Comparison of ENCODE assay signal across 16 cellular contexts in genomic region chr10:78742406-78742729, GRCh38.
DNase-seq lines count a peak whose midpoint lies in the region; ATAC-seq and TF ChIP-seq lines count a peak whose summit lies in the region.
"Had no signal": no experiment of that assay in that cellular context is flagged by ENCODE, and none has a peak within 500 bp of the region (broad histone marks: within the 10 kb centered on the region; RNA-seq: fewer than 3 reads in every experiment).

No MANE protein-coding gene starts in this region.

- TF ChIP-seq RAD21 in SK-N-SH (IDR thresholded peaks at IDR 0.05; ENCODE audit: low read length), result no peak

- H3K9ac ChIP-seq in SK-N-SH, result no peak overlapping the region

- no peak overlapping the region for H2AFZ ChIP-seq in SK-N-SH (ENCODE audit: low read depth)

- H3K79me2 ChIP-seq in SK-N-SH (ENCODE audit: insufficient read depth), result no peaks in the 10 kb centered on the region

- TF ChIP-seq EP300 in SK-N-SH (IDR thresholded peaks at IDR 0.05; ENCODE audit: borderline replicate concordance in 1 of 2, low read depth in 1 of 2, low read length in 1 of 2) (no peak), suprapubic skin (IDR thresholded peaks at IDR 0.05) (no peak)

- no peak for DNase-seq in SK-N-SH
- no peak for DNase-seq in suprapubic skin (ENCODE audit: low spot score in 2 of 2)
- no peak for DNase-seq in GM13976 (ENCODE audit: low spot score)
- DNase-seq in activated CD4-positive, alpha-beta T cell treated with anti-CD3 and anti-CD28 coated beads, Interleukin-2, amount 50 U/mL, for 48 hours, result no peak
- no peak for DNase-seq in NCI-H510A (lab: John Stamatoyannopoulos, UW)
- DNase-seq: BE2C, DMS79 treated with DMSO at 0.1 percent for 48 hours, GOT3, NCI-H1436, NCI-H2029 treated with DMSO at 0.1 percent for 48 hours, PC-3 had no signal

- H3K4me3 Mint-ChIP-seq in nephron, result no peak overlapping the region

- TF ChIP-seq POLR2A in suprapubic skin (IDR thresholded peaks at IDR 0.05), result no peak

- ATAC-seq in SK-N-SH treated with all-trans-retinoic acid at 6 μM for 48 hours, result no peak
- ATAC-seq: PC-3 had no signal

- no peak overlapping the region for H3K4me2 ChIP-seq in SK-N-SH

- WGBS in SK-N-SH (ENCODE audit: low lambda C conversion rate), result 94% methylated on average over 5 of the region's 5 CpGs
- 89% methylated on average over 5 of the region's 5 CpGs for WGBS in suprapubic skin

- H3K27me3 Mint-ChIP-seq in nephron (ENCODE audit: low read depth), result peaks cover 8% of the 10 kb centered on the region

- H3K4me3 ChIP-seq in SK-N-SH (ENCODE audit: low read depth in 2 of 2, low read length in 1 of 2), result no peak overlapping the region
- H3K4me3 ChIP-seq in suprapubic skin, result no peak overlapping the region

- H3K4me1 ChIP-seq in SK-N-SH (ENCODE audit: control insufficient read depth in 1 of 2, insufficient read depth in 2 of 2, low read depth in 1 of 2, low read length in 1 of 2), result peaks cover 0 to 82% of the 10 kb centered on the region in 2 experiments; a peak in 2 of 4 replicates
- H3K4me1 ChIP-seq in suprapubic skin, result peaks cover 37% of the 10 kb centered on the region

- H3K9me2 ChIP-seq in SK-N-SH, result no peaks in the 10 kb centered on the region

- H3K27ac ChIP-seq in SK-N-SH (ENCODE audit: low read depth in 2 of 2, low read length in 1 of 2) (peak overlapping the region in 1 of 2 experiments; percentile 99; a peak in 2 of 4 replicates), VCaP (peak overlapping the region; percentile 19; the same call in 1 of the 2 replicates), suprapubic skin (peak overlapping the region; percentile 61)
- H3K27ac ChIP-seq: 22Rv1, RWPE1 had no signal

- CTCF ChIA-PET in SK-N-SH (lab: Yijun Ruan, JAX), result interaction anchor here (0.9 to 2.0 kb wide), 5 partner anchors 9 to 695 kb away, joined by 3 to 6 read pairs (median 4); no protein-coding TSS in a partner anchor

- H3K9me3 Mint-ChIP-seq in nephron, result no peaks in the 10 kb centered on the region

- TF ChIP-seq CTCF in SK-N-SH (IDR thresholded peaks at IDR 0.05), result no peak
- TF ChIP-seq CTCF in VCaP (conservative IDR thresholded peaks at IDR 0.05), result no peak
- TF ChIP-seq CTCF in nephron (IDR thresholded peaks at IDR 0.05; ENCODE audit: unreplicated experiment in 3 of 3), result no peak
- no peak for TF ChIP-seq CTCF in suprapubic skin (IDR thresholded peaks at IDR 0.05)
- TF ChIP-seq CTCF in GM13976 (IDR thresholded peaks at IDR 0.05; ENCODE audit: borderline replicate concordance, control extremely low read depth, extremely low read depth, insufficient read depth, missing control alignments), result no peak

- H3K27me3 ChIP-seq in SK-N-SH (ENCODE audit: insufficient read depth) (no peaks in the 10 kb centered on the region), suprapubic skin (no peaks in the 10 kb centered on the region)
- H3K27me3 ChIP-seq: BE2C had no signal

- H4K20me1 ChIP-seq in SK-N-SH (ENCODE audit: insufficient read depth), result no peaks in the 10 kb centered on the region

- in situ Hi-C loops in GM13976 (cut with MboI; ENCODE audit: low sequenced_read_pairs, unreplicated experiment), result no loop called here

- H3K27ac Mint-ChIP-seq in nephron, result peak overlapping the region; percentile 32 to 77 (median 64)

- POLR2A ChIA-PET in SK-N-SH (lab: Yijun Ruan, JAX), result interaction anchor here (0.7 kb wide), 1 partner anchor 223 kb away, joined by 3 read pairs; no protein-coding TSS in a partner anchor

- H3K9me3 ChIP-seq in SK-N-SH (no peaks in the 10 kb centered on the region), suprapubic skin (no peaks in the 10 kb centered on the region)
- H3K9me3 ChIP-seq: BE2C had no signal

- no peaks in the 10 kb centered on the region for H3K36me3 ChIP-seq in SK-N-SH (replicated peaks in 1 of 2; ENCODE audit: control insufficient read depth in 1 of 2, insufficient read depth in 2 of 2, low read length in 1 of 2)
- H3K36me3 ChIP-seq in suprapubic skin, result no peaks in the 10 kb centered on the region
- H3K36me3 ChIP-seq: BE2C had no signal

- no peaks in the 10 kb centered on the region for H3K36me3 Mint-ChIP-seq in nephron (ENCODE audit: low read depth)

- no peaks in the 10 kb centered on the region for H3F3A ChIP-seq in SK-N-SH (replicated peaks; ENCODE audit: insufficient read depth)

- H3K4me1 Mint-ChIP-seq in nephron, result peaks cover 48% of the 10 kb centered on the region

TF ChIP-seq in SK-N-SH treated with all-trans-retinoic acid at 6 μM for 48 hours, 23 proteins besides CTCF, POLR2A, EP300 and RAD21:
- TF ChIP-seq ZFP3 (CRISPR knock-in tag; IDR thresholded peaks at IDR 0.05) (peak; percentile 90), BACH2 (CRISPR knock-in tag; IDR thresholded peaks at IDR 0.05; ENCODE audit: borderline replicate concordance) (no peak)

TF ChIP-seq in SK-N-SH, 30 proteins besides CTCF, POLR2A, EP300 and RAD21:
- no peak for TF ChIP-seq USF1 (IDR thresholded peaks at IDR 0.05; ENCODE audit: borderline replicate concordance, low read depth)
- no peak for TF ChIP-seq NRF1 (IDR thresholded peaks at IDR 0.05; ENCODE audit: low read depth, low read length)
- no peak for TF ChIP-seq CHD2 (IDR thresholded peaks at IDR 0.05; ENCODE audit: low read length, partially characterized antibody)
- TF ChIP-seq SMC3 (IDR thresholded peaks at IDR 0.05; ENCODE audit: low read depth, low read length), result no peak
- no peak for TF ChIP-seq ELF1 (IDR thresholded peaks at IDR 0.05)
- TF ChIP-seq TCF12 (IDR thresholded peaks at IDR 0.05), result no peak
- TF ChIP-seq JUND (IDR thresholded peaks at IDR 0.05), result no peak
- no peak for TF ChIP-seq RFX5 (IDR thresholded peaks at IDR 0.05; ENCODE audit: low read length)
- TF ChIP-seq USF2 (IDR thresholded peaks at IDR 0.05; ENCODE audit: borderline replicate concordance, low read depth, low read length), result no peak
- TF ChIP-seq MEF2A (IDR thresholded peaks at IDR 0.05; ENCODE audit: borderline replicate concordance, low read depth), result no peak
- no peak for TF ChIP-seq NFIC (IDR thresholded peaks at IDR 0.05; ENCODE audit: borderline replicate concordance)
- no peak for TF ChIP-seq FOXM1 (IDR thresholded peaks at IDR 0.05; ENCODE audit: low read depth)
- TF ChIP-seq YY1 (IDR thresholded peaks at IDR 0.05; ENCODE audit: low read depth), result no peak
- TF ChIP-seq FOXJ3 (CRISPR knock-in tag; IDR thresholded peaks at IDR 0.05), result no peak
- TF ChIP-seq GATA2 (CRISPR knock-in tag; IDR thresholded peaks at IDR 0.05), result no peak
- no peak for TF ChIP-seq MXI1 (IDR thresholded peaks at IDR 0.05; ENCODE audit: low read depth, low read length)
